ENCODE assay signal across 18 cellular contexts in the genomic region with DNA sequence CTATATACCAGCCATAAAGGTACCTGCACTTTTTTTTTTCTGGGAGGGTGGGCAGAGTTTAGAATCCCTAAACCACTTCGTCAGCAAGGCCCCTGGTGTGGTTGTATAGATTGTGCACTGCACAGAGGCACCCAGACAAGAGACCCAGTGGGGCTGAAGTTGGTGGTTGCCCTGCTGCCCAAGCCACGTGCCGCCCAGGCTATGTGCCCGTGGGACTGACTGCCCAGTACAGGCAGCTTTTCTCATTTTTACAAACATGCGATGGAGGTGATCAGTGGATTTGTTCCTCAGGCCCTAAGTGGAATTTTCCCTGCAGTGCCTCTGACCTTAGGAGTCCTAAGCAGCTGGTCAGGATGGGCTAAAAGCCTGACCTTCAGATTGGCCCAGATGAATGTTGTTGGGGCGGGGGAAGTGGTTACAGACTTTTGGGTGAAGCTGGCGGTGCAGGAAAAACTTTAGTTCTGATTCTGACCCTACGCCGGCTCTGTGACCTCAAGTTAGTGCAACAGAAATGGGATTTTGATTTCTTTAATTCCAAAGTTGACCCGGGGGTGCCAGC. TPM values are rescaled to one million over a fixed set of nuclear protein-coding genes. Genes with fewer than 3 reads are reported as not detected.
DNase-seq lines count a peak whose midpoint lies in the region; ATAC-seq and TF ChIP-seq lines count a peak whose summit lies in the region.
"Had no signal": no experiment of that assay in that cellular context is flagged by ENCODE, and none has a peak within 500 bp of the region (broad histone marks: within the 10 kb centered on the region; RNA-seq: fewer than 3 reads in every experiment).

No MANE protein-coding gene starts in this region.

- ATAC-seq in gastrocnemius medialis, result peak; percentile 10 to 31
- ATAC-seq in aorta (ENCODE audit: low FRiP score), result peak; percentile 5
- ATAC-seq in left colon, result no peak
- ATAC-seq: activated CD8-positive, alpha-beta T cell treated with anti-CD3 and anti-CD28 coated beads, Interleukin-2, amount 10 ng/mL, durations not matched to agents 7 days and 5 days; stimulated activated naive CD8-positive, alpha-beta T cell treated with anti-CD3 and anti-CD28 coated beads, Interleukin-15, amount 100 ng/mL, for 72 hours had no signal

- WGBS in aorta, 2 donors, result 71 to 75% methylated on average over 10 of the region's 10 CpGs

- no peak for TF ChIP-seq POLR2A in gastrocnemius medialis (IDR thresholded peaks at IDR 0.05)

- H3K27ac ChIP-seq in coronary artery (peak overlapping the region; percentile 81 to 90), gastrocnemius medialis (peak overlapping the region; percentile 93 to 98 (median 94)), aorta (ENCODE audit: low read depth in 1 of 2, low read length in 2 of 2) (no peak overlapping the region)
- H3K27ac ChIP-seq: KMS-11 had no signal

- H3K9me3 ChIP-seq in gastrocnemius medialis, result no peaks in the 10 kb centered on the region
- H3K9me3 ChIP-seq in aorta (ENCODE audit: control insufficient read depth, low read length), result no peaks in the 10 kb centered on the region
- H3K9me3 ChIP-seq: HAP-1 had no signal

- TF ChIP-seq CTCF in coronary artery (IDR thresholded peaks at IDR 0.05), result no peak
- TF ChIP-seq CTCF in gastrocnemius medialis (IDR thresholded peaks at IDR 0.05 in 4 of 5, conservative IDR thresholded peaks at IDR 0.05 in 1 of 5), result no peak

- H3K4me1 ChIP-seq in gastrocnemius medialis, result peaks cover 63% of the 10 kb centered on the region in 2 donors
- no peaks in the 10 kb centered on the region for H3K4me1 ChIP-seq in aorta (ENCODE audit: control insufficient read depth in 1 of 2, insufficient read depth in 2 of 2, low read length in 2 of 2)
- H3K4me1 ChIP-seq: HAP-1 had no signal

- H3K36me3 ChIP-seq in gastrocnemius medialis (no peaks in the 10 kb centered on the region), aorta (ENCODE audit: control insufficient read depth in 1 of 2, insufficient read depth in 2 of 2, low read length in 1 of 2) (no peaks in the 10 kb centered on the region)
- H3K36me3 ChIP-seq: HAP-1 had no signal

- in situ Hi-C loops in gastrocnemius medialis (cut with MboI; ENCODE audit: low sequenced_read_pairs in 4 of 4), result loop anchor here in 1 of 4 donors (5.0 kb wide), 1 partner anchor 38 kb away; no protein-coding TSS in a partner anchor

- intact Hi-C loops in gastrocnemius medialis (cut with DNase I; ENCODE audit: low total_unique reads) (loop anchor here (10.0 kb wide), 2 partner anchors 435 to 1005 kb away; partner anchors contain the start of genes FYCO1 and LRRC2), aorta (cut with DNase I) (no loop called here), left colon (cut with DNase I, micrococcal nuclease) (no loop called here)

- H3K27me3 ChIP-seq in gastrocnemius medialis (no peaks in the 10 kb centered on the region), aorta (ENCODE audit: control insufficient read depth in 1 of 2, insufficient read depth in 2 of 2, low read length in 1 of 2) (no peaks in the 10 kb centered on the region)

- H3K4me3 ChIP-seq in coronary artery (peak overlapping the region; percentile 31), gastrocnemius medialis (no peak overlapping the region), aorta (ENCODE audit: low read length in 2 of 2) (no peak overlapping the region)
- H3K4me3 ChIP-seq: HAP-1, smooth muscle cell had no signal

- no peak for DNase-seq in coronary artery (ENCODE audit: low spot score)
- DNase-seq in islet precursor cell, result peak; percentile 30
- DNase-seq in gastrocnemius medialis, result peak in 1 of 2 donors; percentile 64
- DNase-seq in aorta, result no peak
- no peak for DNase-seq in activated naive CD4-positive, alpha-beta T cell (lab: John Stamatoyannopoulos, UW)
- DNase-seq in left colon, result no peak
- no peak for DNase-seq in NCI-H748 treated with DMSO at 0.1 percent for 48 hours (lab: John Stamatoyannopoulos, UW)
- DNase-seq: activated CD8-positive, alpha-beta T cell treated with anti-CD3 and anti-CD28 coated beads, Interleukin-2, amount 10 ng/mL, durations not matched to agents 7 days and 5 days; DND-41; effector memory CD4-positive, alpha-beta T cell; immature natural killer cell; NCI-H1417 treated with DMSO at 0.1 percent for 48 hours; NCI-H510A; OCI-M1; stimulated activated naive CD8-positive, alpha-beta T cell treated with anti-CD3 and anti-CD28 coated beads, Interleukin-15, amount 100 ng/mL, for 72 hours had no signal

RNA-seq across cellular contexts. Expression of gene LIMD1, which starts 34.9 kb away (rescaled TPM):
- total RNA-seq in gastrocnemius medialis (10 to 100 TPM; 19.3 to 56.6 (median 27.1) TPM), aorta (10 to 100 TPM; 33.6 to 50.5 TPM), left colon (10 to 100 TPM; 35.0 to 42.6 TPM)
- 1 to 10 TPM; 4.4 to 7.7 TPM for polyA plus RNA-seq in aorta

Comparison
In these comparisons a context has a peak if more than half of its experiments do, and no peak if none do; other contexts are left out.
1. H3K27ac ChIP-seq: peak in coronary artery (2 of 2) and gastrocnemius medialis (4 of 4); none in aorta (0 of 2).